Comparison of ENCODE assay signal across 22 cellular contexts in the genomic region with DNA sequence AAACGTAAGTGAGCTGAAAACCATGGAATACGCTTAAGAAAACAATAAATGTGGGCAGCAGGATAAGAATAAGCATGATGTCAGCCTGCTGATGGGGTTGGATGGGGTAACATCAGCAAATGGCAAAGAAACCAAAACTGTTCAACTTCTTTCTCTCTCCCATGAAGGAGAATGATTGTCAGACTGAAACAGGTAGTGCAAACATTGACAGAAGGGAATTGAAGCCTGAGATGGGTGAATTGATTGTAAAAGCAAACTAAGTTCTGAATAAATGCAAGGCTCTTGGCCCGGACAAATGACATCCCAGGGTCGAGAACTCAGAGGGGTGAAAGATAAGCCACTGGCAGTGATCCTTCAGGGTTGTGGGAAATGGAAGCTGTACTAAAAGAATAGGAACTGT.
DNase-seq lines count a peak whose midpoint lies in the region; ATAC-seq and TF ChIP-seq lines count a peak whose summit lies in the region.
"Had no signal": no experiment of that assay in that cellular context is flagged by ENCODE, and none has a peak within 500 bp of the region (broad histone marks: within the 10 kb centered on the region; RNA-seq: fewer than 3 reads in every experiment).

No MANE protein-coding gene starts in this region.

- H3K27ac Mint-ChIP-seq in activated CD4-positive, alpha-beta T cell treated with anti-CD3 and anti-CD28 coated beads, Interleukin-2, amount 10 ng/mL, durations not matched to agents 24 days and 14 days: peak overlapping the region; percentile 93
- no peak overlapping the region for H3K27ac Mint-ChIP-seq in activated CD8-positive, alpha-beta T cell treated with anti-CD3 and anti-CD28 coated beads for 36 hours

- H4K20me1 ChIP-seq in osteoblast (ENCODE audit: insufficient read depth, low read length): no peaks in the 10 kb centered on the region

- H3K79me2 ChIP-seq in osteoblast (ENCODE audit: insufficient read depth, low read length): peaks cover 14% of the 10 kb centered on the region

- H3K27ac ChIP-seq in ascending aorta (peak overlapping the region; percentile 43 to 53), osteoblast (ENCODE audit: low read depth, low read length) (peak overlapping the region; percentile 40)
- H3K27ac ChIP-seq: neutrophil, right atrium auricular region had no signal

- TF ChIP-seq CTCF in ascending aorta (IDR thresholded peaks at IDR 0.05): no peak
- TF ChIP-seq CTCF in osteoblast (IDR thresholded peaks at IDR 0.05; ENCODE audit: extremely low read depth, low read depth, low read length): no peak
- no peak for TF ChIP-seq CTCF in activated CD8-positive, alpha-beta T cell treated with anti-CD3 and anti-CD28 coated beads for 36 hours (IDR thresholded peaks at IDR 0.05)

- peaks cover 29% of the 10 kb centered on the region for H3K36me3 Mint-ChIP-seq in activated CD4-positive, alpha-beta T cell treated with anti-CD3 and anti-CD28 coated beads, Interleukin-2, amount 10 ng/mL, durations not matched to agents 24 days and 14 days (ENCODE audit: low read depth)
- H3K36me3 Mint-ChIP-seq in activated CD8-positive, alpha-beta T cell treated with anti-CD3 and anti-CD28 coated beads for 36 hours (ENCODE audit: low read depth): peaks cover 2% of the 10 kb centered on the region

- H3K4me3 ChIP-seq in ascending aorta (no peak overlapping the region), osteoblast (ENCODE audit: insufficient read depth, low read length) (no peak overlapping the region)
- H3K4me3 ChIP-seq: right atrium auricular region had no signal

- H3K4me2 ChIP-seq in osteoblast (ENCODE audit: insufficient read depth, low read length): peak overlapping the region; percentile 28

- H2AFZ ChIP-seq in osteoblast (ENCODE audit: low read length): no peak overlapping the region

- peaks cover 50% of the 10 kb centered on the region for H3K4me1 Mint-ChIP-seq in activated CD4-positive, alpha-beta T cell treated with anti-CD3 and anti-CD28 coated beads, Interleukin-2, amount 10 ng/mL, durations not matched to agents 24 days and 14 days
- peaks cover 45% of the 10 kb centered on the region for H3K4me1 Mint-ChIP-seq in activated CD8-positive, alpha-beta T cell treated with anti-CD3 and anti-CD28 coated beads for 36 hours (ENCODE audit: low read depth)

- H3K27me3 Mint-ChIP-seq in activated CD4-positive, alpha-beta T cell treated with anti-CD3 and anti-CD28 coated beads, Interleukin-2, amount 10 ng/mL, durations not matched to agents 24 days and 14 days: no peaks in the 10 kb centered on the region
- H3K27me3 Mint-ChIP-seq in activated CD8-positive, alpha-beta T cell treated with anti-CD3 and anti-CD28 coated beads for 36 hours: no peaks in the 10 kb centered on the region
- H3K27me3 Mint-ChIP-seq: CD4-positive, alpha-beta memory T cell had no signal

- H3K36me3 ChIP-seq in ascending aorta: no peaks in the 10 kb centered on the region
- peaks cover 6% of the 10 kb centered on the region for H3K36me3 ChIP-seq in osteoblast (ENCODE audit: insufficient read depth, low read length)
- H3K36me3 ChIP-seq: right atrium auricular region had no signal

- H3K4me1 ChIP-seq in ascending aorta (peaks cover 20 to 96% of the 10 kb centered on the region in 2 donors), osteoblast (ENCODE audit: insufficient read depth, low read length) (peaks cover 40% of the 10 kb centered on the region)

- no peaks in the 10 kb centered on the region for H3K27me3 ChIP-seq in ascending aorta
- no peaks in the 10 kb centered on the region for H3K27me3 ChIP-seq in osteoblast (ENCODE audit: insufficient read depth, low read length)
- H3K27me3 ChIP-seq: neutrophil, right atrium auricular region had no signal

- intact Hi-C loops in activated CD4-positive, alpha-beta T cell treated with anti-CD3 and anti-CD28 coated beads, Interleukin-2, amount 10 ng/mL, durations not matched to agents 24 days and 14 days (cut with micrococcal nuclease): no loop called here
- intact Hi-C loops in ascending aorta (cut with DNase I): loop anchor here (5.0 to 10.0 kb wide), 3 partner anchors 35 to 203 kb away; no protein-coding TSS in a partner anchor
- intact Hi-C loops in activated CD8-positive, alpha-beta T cell treated with anti-CD3 and anti-CD28 coated beads for 36 hours (cut with micrococcal nuclease): no loop called here

- CTCF ChIA-PET in activated CD8-positive, alpha-beta T cell treated with anti-CD3 and anti-CD28 coated beads for 36 hours (lab: Charles Lee): interaction anchor here (1.1 kb wide), 1 partner anchor 69 kb away, joined by 3 read pairs; no protein-coding TSS in a partner anchor

- H3K4me3 Mint-ChIP-seq in activated CD4-positive, alpha-beta T cell treated with anti-CD3 and anti-CD28 coated beads, Interleukin-2, amount 10 ng/mL, durations not matched to agents 24 days and 14 days: peak overlapping the region; percentile 48
- H3K4me3 Mint-ChIP-seq in activated CD8-positive, alpha-beta T cell treated with anti-CD3 and anti-CD28 coated beads for 36 hours: no peak overlapping the region
- H3K4me3 Mint-ChIP-seq: CD4-positive, alpha-beta memory T cell had no signal

- peaks cover 3% of the 10 kb centered on the region for H3K9me3 Mint-ChIP-seq in activated CD4-positive, alpha-beta T cell treated with anti-CD3 and anti-CD28 coated beads, Interleukin-2, amount 10 ng/mL, durations not matched to agents 24 days and 14 days
- H3K9me3 Mint-ChIP-seq in activated CD8-positive, alpha-beta T cell treated with anti-CD3 and anti-CD28 coated beads for 36 hours: no peaks in the 10 kb centered on the region
- H3K9me3 Mint-ChIP-seq: CD4-positive, alpha-beta memory T cell had no signal

- ATAC-seq in GM19463 (IDR thresholded peaks at IDR 0.05; ENCODE audit: unreplicated experiment): peak; percentile 27
- ATAC-seq in GM18502 (IDR thresholded peaks at IDR 0.05; ENCODE audit: poor library complexity, unreplicated experiment): no peak
- no peak for ATAC-seq in activated CD8-positive, alpha-beta T cell treated with anti-CD3 and anti-CD28 coated beads for 36 hours
- ATAC-seq: activated CD4-positive, CD25-positive, alpha-beta regulatory T cell treated with anti-CD3 and anti-CD28 coated beads, Interleukin-2, amount 50 U/mL, for 24 hours had no signal

- no peaks in the 10 kb centered on the region for H3K9me3 ChIP-seq in ascending aorta
- no peaks in the 10 kb centered on the region for H3K9me3 ChIP-seq in osteoblast (ENCODE audit: low read depth, low read length)
- H3K9me3 ChIP-seq: neutrophil, right atrium auricular region had no signal

- no peak for DNase-seq in activated CD4-positive, alpha-beta T cell treated with anti-CD3 and anti-CD28 coated beads, Interleukin-2, amount 10 ng/mL, durations not matched to agents 24 days and 14 days
- no peak for DNase-seq in activated CD4-positive, alpha-beta T cell treated with anti-CD3 and anti-CD28 coated beads for 4 hours
- peak in 1 of 2 donors; percentile 42 for DNase-seq in ascending aorta (ENCODE audit: low spot score in 2 of 2)
- DNase-seq in osteoblast (ENCODE audit: insufficient read length, low spot score, missing footprints): no peak
- DNase-seq in NAMALWA (ENCODE audit: low spot score): no peak
- DNase-seq in activated CD8-positive, alpha-beta T cell treated with anti-CD3 and anti-CD28 coated beads for 36 hours: no peak
- DNase-seq: amygdala; CD4-positive, alpha-beta memory T cell; dermis blood vessel endothelial cell; DMS79 treated with DMSO at 0.1 percent for 48 hours; glutamatergic neuron; HCEC 1CT; NCI-H1092; NCI-H2171 treated with DMSO at 0.1 percent for 48 hours; NK-92 treated with Interleukin-12 subunit alpha and Interleukin-12 subunit beta, amount 100 ng/mL, for 24 hours; Right ventricle myocardium superior; stimulated activated CD4-positive, alpha-beta T cell treated with anti-CD3 and anti-CD28 coated beads, Interleukin-2, amount 100 ng/mL, for 48 hours had no signal

- POLR2A ChIA-PET in activated CD8-positive, alpha-beta T cell treated with anti-CD3 and anti-CD28 coated beads for 36 hours (lab: Charles Lee): interaction anchor here (0.8 kb wide), 1 partner anchor 12 kb away, joined by 3 read pairs; no protein-coding TSS in a partner anchor
